1 cellular context compared by ENCODE assay signal in genomic region chr4:79650794-79651431, GRCh38.
TF ChIP-seq lines count a peak whose summit lies in the region.

No MANE protein-coding gene starts in this region.

TF ChIP-seq in HEK293, 187 proteins besides CTCF, POLR2A, EP300 and RAD21 (continued from another document and continues in another):
- peak; percentile 63; the same call in 1 of the 2 replicates for TF ChIP-seq ZNF18 (tag by site-specific recombination; IDR thresholded peaks at IDR 0.05)
- TF ChIP-seq ZNF24 (tag by site-specific recombination; IDR thresholded peaks at IDR 0.05) = peak; percentile 42; the same call in 1 of the 2 replicates
- no peak for TF ChIP-seq ZNF132 (tag by site-specific recombination; IDR thresholded peaks at IDR 0.05; ENCODE audit: borderline replicate concordance)
- TF ChIP-seq ZNF704 (tag by site-specific recombination; IDR thresholded peaks at IDR 0.05) = no peak
- TF ChIP-seq ZNF146 (tag by site-specific recombination; IDR thresholded peaks at IDR 0.05) = no peak
- TF ChIP-seq AEBP2 (tag by site-specific recombination; IDR thresholded peaks at IDR 0.05; ENCODE audit: borderline replicate concordance) = no peak
- no peak for TF ChIP-seq HIC1 (tag by site-specific recombination; IDR thresholded peaks at IDR 0.05)
- 0 out of 2 replicates have a peak, but pooled peaks have one; percentile 20 for TF ChIP-seq OVOL3 (tag by site-specific recombination; IDR thresholded peaks at IDR 0.05)
- no peak for TF ChIP-seq ATF2 (tag by site-specific recombination; IDR thresholded peaks at IDR 0.05; ENCODE audit: low read depth)
- no peak for TF ChIP-seq PBX3 (CRISPR knock-in tag; IDR thresholded peaks at IDR 0.05)
- TF ChIP-seq ZNF571 (tag by site-specific recombination; IDR thresholded peaks at IDR 0.05) = no peak
- TF ChIP-seq ZXDB (tag by site-specific recombination; IDR thresholded peaks at IDR 0.05) = peak; percentile 31; the same call in 1 of the 2 replicates
- TF ChIP-seq ZNF518A (tag by site-specific recombination; conservative IDR thresholded peaks at IDR 0.05; ENCODE audit: low read depth) = no peak
- TF ChIP-seq ZNF701 (tag by site-specific recombination; IDR thresholded peaks at IDR 0.05) = no peak
- peak; percentile 54; the same call in 1 of the 2 replicates for TF ChIP-seq PRDM10 (tag by site-specific recombination; IDR thresholded peaks at IDR 0.05)
- TF ChIP-seq ZNF629 (tag by site-specific recombination; IDR thresholded peaks at IDR 0.05) = peak; percentile 52; the same call in 1 of the 2 replicates
- no peak for TF ChIP-seq ZNF2 (tag by site-specific recombination; IDR thresholded peaks at IDR 0.05)
- TF ChIP-seq ZNF404 (tag by site-specific recombination; IDR thresholded peaks at IDR 0.05) = no peak
- peak; percentile 92 for TF ChIP-seq ZNF660 (tag by site-specific recombination; IDR thresholded peaks at IDR 0.05)
- no peak for TF ChIP-seq ZNF266 (tag by site-specific recombination; IDR thresholded peaks at IDR 0.05; ENCODE audit: low read depth)
- TF ChIP-seq MZF1 (tag by site-specific recombination; IDR thresholded peaks at IDR 0.05; ENCODE audit: borderline replicate concordance) = no peak
- TF ChIP-seq ZSCAN16 (tag by site-specific recombination; IDR thresholded peaks at IDR 0.05) = no peak
- TF ChIP-seq ZNF394 (tag by site-specific recombination; IDR thresholded peaks at IDR 0.05; ENCODE audit: borderline replicate concordance) = peak; percentile 31; the same call in 1 of the 2 replicates
- no peak for TF ChIP-seq ZNF280C (tag by site-specific recombination; IDR thresholded peaks at IDR 0.05)
- TF ChIP-seq ZNF768 (tag by site-specific recombination; IDR thresholded peaks at IDR 0.05) = no peak
- no peak for TF ChIP-seq ZNF544 (tag by site-specific recombination; IDR thresholded peaks at IDR 0.05)
- no peak for TF ChIP-seq ZNF416 (tag by site-specific recombination; IDR thresholded peaks at IDR 0.05)
- no peak for TF ChIP-seq ZNF366 (tag by site-specific recombination; conservative IDR thresholded peaks at IDR 0.05)
- no peak for TF ChIP-seq ZNF169 (tag by site-specific recombination; IDR thresholded peaks at IDR 0.05)
- TF ChIP-seq REPIN1 (tag by site-specific recombination; IDR thresholded peaks at IDR 0.05; ENCODE audit: low read depth) = no peak
- TF ChIP-seq ZIC2 (tag by site-specific recombination; IDR thresholded peaks at IDR 0.05) = no peak
- TF ChIP-seq KLF10 (tag by site-specific recombination; IDR thresholded peaks at IDR 0.05) = peak; percentile 16; the same call in 1 of the 2 replicates
- TF ChIP-seq ELK4 (IDR thresholded peaks at IDR 0.05; ENCODE audit: borderline replicate concordance, low read depth, low read length) = no peak
- TF ChIP-seq ZNF785 (tag by site-specific recombination; IDR thresholded peaks at IDR 0.05) = no peak
